10 cellular contexts compared by ENCODE assay signal in the genomic region with DNA sequence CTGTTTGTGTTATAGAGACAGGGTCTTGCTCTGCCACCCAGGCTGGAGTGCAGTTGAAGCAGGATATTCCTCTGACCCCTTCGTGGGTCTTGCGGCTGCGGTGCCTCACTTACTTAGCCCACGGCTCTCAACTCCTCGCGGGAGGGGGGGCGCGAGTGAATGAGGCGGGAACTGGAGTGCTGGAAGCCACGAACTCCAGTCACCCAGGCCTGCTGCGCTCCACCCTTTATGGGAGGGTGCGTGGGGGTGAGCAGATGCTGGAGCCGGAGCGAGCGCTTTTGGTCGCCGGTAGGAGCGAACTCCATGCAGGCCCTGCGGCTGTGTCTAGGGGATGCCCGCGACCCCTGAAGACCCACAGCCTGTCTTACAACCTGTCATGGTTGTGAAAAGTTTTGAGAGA. TPM values are rescaled to one million over a fixed set of nuclear protein-coding genes. Genes with fewer than 3 reads are reported as not detected.
DNase-seq lines count a peak whose midpoint lies in the region; ATAC-seq and TF ChIP-seq lines count a peak whose summit lies in the region.
"Had no signal": no experiment of that assay in that cellular context is flagged by ENCODE, and none has a peak within 500 bp of the region (broad histone marks: within the 10 kb centered on the region; RNA-seq: fewer than 3 reads in every experiment).

No MANE protein-coding gene starts in this region.

- H3K36me3 ChIP-seq in hepatocyte (replicated peaks; ENCODE audit: insufficient read depth, low read depth) (peaks cover 8% of the 10 kb centered on the region), prostate gland (no peaks in the 10 kb centered on the region)

- TF ChIP-seq POLR2A in prostate gland (IDR thresholded peaks at IDR 0.05), result no peak

- H3K4me1 ChIP-seq in hepatocyte (ENCODE audit: insufficient read depth) (peaks cover 21% of the 10 kb centered on the region), prostate gland (replicated peaks) (peaks cover 10% of the 10 kb centered on the region)

- H3K79me2 ChIP-seq in hepatocyte, result peaks cover 52% of the 10 kb centered on the region

- ATAC-seq in activated CD4-positive, alpha-beta T cell treated with anti-CD3 and anti-CD28 coated beads for 36 hours, result no peak

- CTCF ChIA-PET in activated CD4-positive, alpha-beta T cell treated with anti-CD3 and anti-CD28 coated beads for 36 hours (lab: Charles Lee), result no interaction called here

- intact Hi-C loops in activated CD4-positive, alpha-beta T cell treated with anti-CD3 and anti-CD28 coated beads for 36 hours (cut with DNase I, micrococcal nuclease), result loop anchor here in 1 of 2 experiments (5.0 kb wide), 2 partner anchors 546 to 799 kb away; a partner anchor contains a TSS
- intact Hi-C loops in prostate gland (cut with DNase I), result loop anchor here (5.0 kb wide), 1 partner anchor 39 kb away; a partner anchor contains a TSS

- H3K4me3 ChIP-seq in hepatocyte, result no peak overlapping the region
- H3K4me3 ChIP-seq in prostate gland, result no peak overlapping the region

- no peak for TF ChIP-seq CTCF in VCaP (conservative IDR thresholded peaks at IDR 0.05)
- TF ChIP-seq CTCF in hepatocyte (IDR thresholded peaks at IDR 0.05; ENCODE audit: poor library complexity), result no peak
- no peak for TF ChIP-seq CTCF in prostate gland (IDR thresholded peaks at IDR 0.05)

- no peak overlapping the region for H3K27ac Mint-ChIP-seq in activated CD4-positive, alpha-beta T cell treated with anti-CD3 and anti-CD28 coated beads for 36 hours

- H2AFZ ChIP-seq in hepatocyte, result no peak overlapping the region

- H3K36me3 Mint-ChIP-seq in activated CD4-positive, alpha-beta T cell treated with anti-CD3 and anti-CD28 coated beads for 36 hours (ENCODE audit: low read depth), result peaks cover 37% of the 10 kb centered on the region

- H3K27me3 ChIP-seq in hepatocyte, result no peaks in the 10 kb centered on the region
- H3K27me3 ChIP-seq in prostate gland (replicated peaks; ENCODE audit: insufficient read depth), result no peaks in the 10 kb centered on the region

- H3K9me2 ChIP-seq in hepatocyte (replicated peaks; ENCODE audit: insufficient read depth), result no peaks in the 10 kb centered on the region

- H3K4me3 Mint-ChIP-seq in activated CD4-positive, alpha-beta T cell treated with anti-CD3 and anti-CD28 coated beads for 36 hours, result peak overlapping the region; percentile 48

- H3K4me2 ChIP-seq in hepatocyte, result peak overlapping the region; percentile 82

- no peaks in the 10 kb centered on the region for H3K9me3 Mint-ChIP-seq in activated CD4-positive, alpha-beta T cell treated with anti-CD3 and anti-CD28 coated beads for 36 hours (ENCODE audit: low read depth)

- 94% methylated on average over 21 of the region's 21 CpGs for WGBS in hepatocyte (ENCODE audit: low lambda C conversion rate, missing lambda C conversion rate)
- WGBS in prostate gland, result 97% methylated on average over 21 of the region's 21 CpGs

- no peak for DNase-seq in activated CD4-positive, alpha-beta T cell treated with anti-CD3 and anti-CD28 coated beads for 36 hours
- no peak for DNase-seq in activated CD4-positive, alpha-beta T cell treated with anti-CD3 and anti-CD28 coated beads for 48 hours
- no peak for DNase-seq in hepatocyte (ENCODE audit: low spot score)
- DNase-seq in prostate gland (ENCODE audit: low spot score), result no peak
- no peak for DNase-seq in D341Med (ENCODE audit: low spot score)
- no peak for DNase-seq in nucleus accumbens (lab: John Stamatoyannopoulos, UW)
- DNase-seq in activated CD4-positive, CD25-positive, alpha-beta regulatory T cell treated with anti-CD3 and anti-CD28 coated beads, Interleukin-2, amount 50 U/mL, for 72 hours, result no peak
- DNase-seq: hippocampal formation, NCI-H2081 treated with DMSO at 0.1 percent for 48 hours had no signal

- H3K4me1 Mint-ChIP-seq in activated CD4-positive, alpha-beta T cell treated with anti-CD3 and anti-CD28 coated beads for 36 hours, result peaks cover 22% of the 10 kb centered on the region

- POLR2A ChIA-PET in activated CD4-positive, alpha-beta T cell treated with anti-CD3 and anti-CD28 coated beads for 36 hours (lab: Charles Lee), result no interaction called here

- H3K27me3 Mint-ChIP-seq in activated CD4-positive, alpha-beta T cell treated with anti-CD3 and anti-CD28 coated beads for 36 hours, result no peaks in the 10 kb centered on the region

- peaks cover 23% of the 10 kb centered on the region for H4K20me1 ChIP-seq in hepatocyte (ENCODE audit: insufficient read depth, poor library complexity, severe bottlenecking)

- H3K9me3 ChIP-seq in hepatocyte (ENCODE audit: low read depth) (no peaks in the 10 kb centered on the region), prostate gland (no peaks in the 10 kb centered on the region)

- H3K27ac ChIP-seq in VCaP, result peak overlapping the region; percentile 99
- peak overlapping the region; percentile 85 for H3K27ac ChIP-seq in hepatocyte
- peak overlapping the region; percentile 25 to 70 for H3K27ac ChIP-seq in prostate gland

RNA-seq across cellular contexts. Expression of a gene that starts 1.8 kb away (rescaled TPM):
- 10 to 100 TPM; 13.8 to 15.7 TPM for total RNA-seq in activated CD4-positive, alpha-beta T cell treated with anti-CD3 and anti-CD28 coated beads for 36 hours
- 72.0 and 75.6 TPM in 2 replicates for total RNA-seq in hepatocyte
- polyA plus RNA-seq in hepatocyte, result 31.1 and 32.9 TPM in 2 replicates
- total RNA-seq in prostate gland, result 10 to 100 TPM; 43.8 to 72.8 TPM

RNA-seq across cellular contexts. Expression of a gene that starts 2.0 kb away (rescaled TPM):
- total RNA-seq in activated CD4-positive, alpha-beta T cell treated with anti-CD3 and anti-CD28 coated beads for 36 hours, result 100 to 1,000 TPM; 326 to 355 TPM
- total RNA-seq in hepatocyte, result 240 and 318 TPM in 2 replicates
- 42.1 and 51.9 TPM in 2 replicates for polyA plus RNA-seq in hepatocyte
- total RNA-seq in prostate gland, result 10 to 100 TPM; 39.3 to 53.0 TPM

RNA-seq across cellular contexts. Expression of a gene that starts 40.8 kb away (rescaled TPM):
- 10 to 100 TPM; 28.6 to 29.9 TPM for total RNA-seq in activated CD4-positive, alpha-beta T cell treated with anti-CD3 and anti-CD28 coated beads for 36 hours
- total RNA-seq in hepatocyte (30.9 and 33.7 TPM in 2 replicates), prostate gland (10 to 100 TPM; 22.4 to 31.4 TPM)
- 18.3 and 32.5 TPM in 2 replicates for polyA plus RNA-seq in hepatocyte

Comparison
In these comparisons a context has a peak if more than half of its experiments do, and no peak if none do; other contexts are left out.
1. H3K27ac ChIP-seq: peak in every context shown above with its lines; median percentile 99 in VCaP; 85 in hepatocyte; 48 in prostate gland.